In the genomic region with DNA sequence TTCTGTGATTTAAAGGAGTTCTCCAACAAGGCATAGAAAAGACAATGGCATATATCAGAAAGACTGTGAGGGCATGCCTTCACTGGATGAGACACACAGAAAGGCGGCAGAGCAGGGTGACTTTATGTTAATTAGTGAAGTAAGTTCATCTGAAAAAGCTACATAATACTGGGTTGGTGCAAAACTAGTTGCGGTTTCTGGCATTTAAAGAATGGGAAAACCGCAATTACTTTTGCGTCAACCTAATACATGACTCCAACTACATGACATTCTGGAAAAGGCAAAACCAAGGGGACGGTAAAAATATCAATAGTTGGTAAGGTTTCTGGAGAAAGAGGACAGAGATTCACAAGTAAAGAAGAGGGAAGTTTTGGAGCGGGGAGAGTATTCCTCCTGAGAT, we compare ENCODE assay signal across 20 cellular contexts. TPM values are rescaled to one million over a fixed set of nuclear protein-coding genes. Genes with fewer than 3 reads are reported as not detected.
"Had no signal": no experiment of that assay in that cellular context is flagged by ENCODE, and none has a peak within 500 bp of the region (broad histone marks: within the 10 kb centered on the region; RNA-seq: fewer than 3 reads in every experiment).

No MANE protein-coding gene starts in this region.

- H3K9me3 ChIP-seq: heart left ventricle, left ventricle myocardium inferior, pancreas, stomach, thoracic aorta had no signal

- H3K27me3 ChIP-seq: pancreas had no signal

- ATAC-seq: activated naive CD8-positive, alpha-beta T cell treated with anti-CD3 and anti-CD28 coated beads, Interleukin-2, amount 50 U/mL, for 24 hours; heart left ventricle; pancreas; WTC11 had no signal

- H3K27ac ChIP-seq: heart left ventricle, left ventricle myocardium inferior, pancreas, stomach, thoracic aorta had no signal

- H3K36me3 Mint-ChIP-seq: WTC11 had no signal

- H3K27ac Mint-ChIP-seq: activated naive CD8-positive, alpha-beta T cell treated with anti-CD3 and anti-CD28 coated beads, Interleukin-2, amount 50 U/mL, for 24 hours; nephron progenitor cell; T-helper 1 cell treated with Interleukin-12 subunit alpha and Interleukin-12 subunit beta and Interleukin-4 antibody, amounts not matched to agents 30 μg/mL and 1 μg/mL, for 36 hours had no signal

- H3K4me3 Mint-ChIP-seq: activated naive CD8-positive, alpha-beta T cell treated with anti-CD3 and anti-CD28 coated beads, Interleukin-2, amount 50 U/mL, for 24 hours; nephron progenitor cell; T-helper 1 cell treated with Interleukin-12 subunit alpha and Interleukin-12 subunit beta and Interleukin-4 antibody, amounts not matched to agents 30 μg/mL and 1 μg/mL, for 36 hours; WTC11 had no signal

- H3K4me3 ChIP-seq: heart left ventricle, left ventricle myocardium inferior, pancreas, stomach, thoracic aorta had no signal

- FAIRE-seq: endometrium, islet of Langerhans, pancreas, small intestine, urothelium cell line had no signal

- H3K9me3 Mint-ChIP-seq: activated naive CD8-positive, alpha-beta T cell treated with anti-CD3 and anti-CD28 coated beads, Interleukin-2, amount 50 U/mL, for 24 hours; nephron progenitor cell; T-helper 1 cell treated with Interleukin-12 subunit alpha and Interleukin-12 subunit beta and Interleukin-4 antibody, amounts not matched to agents 30 μg/mL and 1 μg/mL, for 36 hours; WTC11 had no signal

- H3K36me3 ChIP-seq: heart left ventricle, left ventricle myocardium inferior, pancreas, stomach, thoracic aorta had no signal

- H3K4me1 Mint-ChIP-seq: activated naive CD8-positive, alpha-beta T cell treated with anti-CD3 and anti-CD28 coated beads, Interleukin-2, amount 50 U/mL, for 24 hours; nephron progenitor cell had no signal

- H3K4me1 ChIP-seq: heart left ventricle, left ventricle myocardium inferior, pancreas, stomach had no signal

- DNase-seq: activated CD4-positive, alpha-beta T cell treated with anti-CD3 and anti-CD28 coated beads for 48 hours; activated naive CD4-positive, alpha-beta T cell treated with Interleukin-2 at 50 U/mL for 16 hours; activated naive CD8-positive, alpha-beta T cell treated with anti-CD3 and anti-CD28 coated beads, Interleukin-2, amount 50 U/mL, for 24 hours; cerebellar nuclear complex; foreskin melanocyte; heart left ventricle; left ventricle myocardium inferior; mesenchymal stem cell; nephron progenitor cell; small intestine; stomach had no signal

RNA-seq across cellular contexts. Expression of gene RFPL1, which starts 5.1 kb away (rescaled TPM):
- total RNA-seq: dermis microvascular lymphatic vessel endothelial cell, esophagus mucosa, heart left ventricle, left ventricle myocardium inferior, pancreas, stomach, thoracic aorta, WTC11 had no signal
- polyA plus RNA-seq: heart left ventricle, stomach had no signal

RNA-seq across cellular contexts. Expression of gene NEFH, which starts 36.6 kb away (rescaled TPM):
- total RNA-seq: esophagus mucosa had no signal
